20 cellular contexts compared by ENCODE assay signal in genomic region chr2:239678186-239678490, GRCh38.
"Had no signal": no experiment of that assay in that cellular context is flagged by ENCODE, and none has a peak within 500 bp of the region (broad histone marks: within the 10 kb centered on the region; RNA-seq: fewer than 3 reads in every experiment).

No MANE protein-coding gene starts in this region.

- H3K27me3 ChIP-seq: colonic mucosa, spleen had no signal

- H3K27ac Mint-ChIP-seq: endodermal cell, naive B cell, nephron, type B pancreatic cell had no signal

- H3K36me3 ChIP-seq: colonic mucosa, heart left ventricle, spleen, stomach had no signal

- H3K4me3 Mint-ChIP-seq: endodermal cell, naive B cell, nephron, type B pancreatic cell had no signal

- ATAC-seq: heart left ventricle, left colon, sciatic nerve had no signal

- DNase-seq: colonic mucosa; effector CD4-positive, alpha-beta T cell; erythroblast; foreskin melanocyte; hippocampal formation; left colon; mesendoderm; naive B cell; spleen; stimulated activated CD4-positive, alpha-beta T cell treated with anti-CD3 and anti-CD28 coated beads, Interleukin-15, amount 100 ng/mL, for 24 hours; stimulated activated CD4-positive, alpha-beta T cell treated with anti-CD3 and anti-CD28 coated beads, Interleukin-1b, Interleukin-23, amount 100 ng/mL, for 48 hours; stimulated activated CD4-positive, alpha-beta T cell treated with anti-CD3 and anti-CD28 coated beads, Interleukin-4, amount 100 ng/mL, for 24 hours; stimulated activated naive CD4-positive, alpha-beta T cell; stomach; substantia nigra had no signal

- H3K4me1 ChIP-seq: colonic mucosa, heart left ventricle, spleen, stomach had no signal

- H3K36me3 Mint-ChIP-seq: type B pancreatic cell had no signal

- H3K27ac ChIP-seq: colonic mucosa, heart left ventricle, spleen, stomach had no signal

- H3K4me3 ChIP-seq: colonic mucosa, heart left ventricle, spleen, stomach had no signal

- H3K9me3 ChIP-seq: colonic mucosa had no signal

- H3K4me1 Mint-ChIP-seq: endodermal cell, nephron had no signal
